Comparison of ENCODE assay signal across 8 cellular contexts in genomic region chr17:48542956-48543853, GRCh38. TPM values are rescaled to one million over a fixed set of nuclear protein-coding genes. Genes with fewer than 3 reads are reported as not detected.
DNase-seq lines count a peak whose midpoint lies in the region; ATAC-seq and TF ChIP-seq lines count a peak whose summit lies in the region.

No MANE protein-coding gene starts in this region.

- no peak for TF ChIP-seq POLR2A in thyroid gland (IDR thresholded peaks at IDR 0.05)

- H3K27me3 ChIP-seq in muscle layer of colon (ENCODE audit: control insufficient read depth in 1 of 2, insufficient read depth in 2 of 2, low read length in 2 of 2) (no peaks in the 10 kb centered on the region), thyroid gland (peaks cover 39% of the 10 kb centered on the region)

- 2 to 3% methylated on average over 24 to 27 of the region's 81 CpGs for WGBS in thyroid gland, 2 donors

- TF ChIP-seq CTCF in epithelial cell of esophagus (IDR thresholded peaks at IDR 0.05; ENCODE audit: insufficient read depth, low read depth, low read length, missing control alignments), result no peak
- TF ChIP-seq CTCF in thyroid gland (IDR thresholded peaks at IDR 0.05), result peak in 1 of 6 experiments; percentile 19

- H3K9me3 ChIP-seq in muscle layer of colon (ENCODE audit: low read length) (no peaks in the 10 kb centered on the region), thyroid gland (no peaks in the 10 kb centered on the region)

- H3K27ac ChIP-seq in muscle layer of colon (ENCODE audit: low read depth, low read length), result peak overlapping the region; percentile 99
- peak overlapping the region; percentile 73 to 78 (median 74) for H3K27ac ChIP-seq in thyroid gland

- intact Hi-C loops in thyroid gland (cut with DNase I), result no loop called here

- H3K4me3 ChIP-seq in epithelial cell of esophagus (ENCODE audit: low read length), result peak overlapping the region; percentile 48
- H3K4me3 ChIP-seq in muscle layer of colon (ENCODE audit: low read depth in 1 of 2, low read length in 2 of 2), result peak overlapping the region; percentile 78 to 96
- peak overlapping the region in 2 of 3 donors; percentile 17 to 32 for H3K4me3 ChIP-seq in thyroid gland (replicated peaks in 1 of 3)

- H3K36me3 ChIP-seq in muscle layer of colon (ENCODE audit: insufficient read depth, low read length) (peaks cover 4% of the 10 kb centered on the region), thyroid gland (no peaks in the 10 kb centered on the region)

- H3K4me1 ChIP-seq in muscle layer of colon (ENCODE audit: insufficient read depth, low read length), result peaks cover 43% of the 10 kb centered on the region
- no peaks in the 10 kb centered on the region for H3K4me1 ChIP-seq in thyroid gland

- ATAC-seq in GM21786 (IDR thresholded peaks at IDR 0.05; ENCODE audit: unreplicated experiment), result no peak

- DNase-seq in SKM-1 treated with dmso at 0.1 percent for 144 hours (lab: John Stamatoyannopoulos, UW; ENCODE audit: unreplicated experiment), result peak; percentile 6
- no peak for DNase-seq in SKM-1 (lab: John Stamatoyannopoulos, UW; ENCODE audit: unreplicated experiment)
- peak; percentile 83 for DNase-seq in LHCN-M2 (ENCODE audit: low read depth)
- DNase-seq in activated CD8-positive, alpha-beta memory T cell treated with anti-CD3 and anti-CD28 coated beads for 24 hours, result peak; percentile 89
- peak; percentile 55 for DNase-seq in epithelial cell of esophagus (ENCODE audit: low read depth)
- peak; percentile 11 to 14 for DNase-seq in thyroid gland

- H3K9ac ChIP-seq in muscle layer of colon (ENCODE audit: low read length), result peak overlapping the region; percentile 99

RNA-seq across cellular contexts. Expression of gene HOXB2, which starts 1.7 kb away (rescaled TPM):
- total RNA-seq in LHCN-M2 (2014; rRNA removed), result 59.3 and 65.3 TPM in 2 replicates
- polyA plus RNA-seq in LHCN-M2 (2012), result 30.4 TPM
- total RNA-seq in thyroid gland, result 1 to 10 TPM; 2.6 to 9.4 (median 5.2) TPM

RNA-seq across cellular contexts. Expression of gene HOXB1, which starts 12.4 kb away (rescaled TPM):
- not detected in 2 replicates for total RNA-seq in LHCN-M2 (2014; rRNA removed)
- polyA plus RNA-seq in LHCN-M2 (2012), result not detected
- total RNA-seq in thyroid gland, result not detected

RNA-seq across cellular contexts. Expression of gene HOXB4, which starts 34.9 kb away (rescaled TPM):
- total RNA-seq in LHCN-M2 (2014; rRNA removed) (5.2 and 5.5 TPM in 2 replicates), thyroid gland (1 to 10 TPM in 1 of 4 donors, under 1 TPM in 3; 0.67 to 1.2 (median 0.80) TPM)
- polyA plus RNA-seq in LHCN-M2 (2012), result 4.3 TPM

RNA-seq across cellular contexts. Expression of gene HOXB3, which starts 46.8 kb away (rescaled TPM):
- total RNA-seq in LHCN-M2 (2014; rRNA removed) (9.0 and 12.1 TPM in 2 replicates), thyroid gland (1 to 10 TPM; 1.5 to 6.7 (median 4.3) TPM)
- polyA plus RNA-seq in LHCN-M2 (2012), result 6.4 TPM

RNA-seq across cellular contexts. Expression of gene HOXB5, which starts 50.4 kb away (rescaled TPM):
- 0.90 and 1.8 TPM in 2 replicates for total RNA-seq in LHCN-M2 (2014; rRNA removed)
- polyA plus RNA-seq in LHCN-M2 (2012), result 3.5 TPM
- total RNA-seq in thyroid gland, result 1 to 10 TPM in 1 of 4 donors, under 1 TPM in 2, not detected in 1; 0.11 to 1.6 (median 0.49) TPM

Comparison
In these comparisons a context has a peak if more than half of its experiments do, and no peak if none do; other contexts are left out.
1. H3K4me3 ChIP-seq: peak in every context shown above with its lines; median percentile 87 in muscle layer of colon; 48 in epithelial cell of esophagus; 24 in thyroid gland.